In the genomic region with DNA sequence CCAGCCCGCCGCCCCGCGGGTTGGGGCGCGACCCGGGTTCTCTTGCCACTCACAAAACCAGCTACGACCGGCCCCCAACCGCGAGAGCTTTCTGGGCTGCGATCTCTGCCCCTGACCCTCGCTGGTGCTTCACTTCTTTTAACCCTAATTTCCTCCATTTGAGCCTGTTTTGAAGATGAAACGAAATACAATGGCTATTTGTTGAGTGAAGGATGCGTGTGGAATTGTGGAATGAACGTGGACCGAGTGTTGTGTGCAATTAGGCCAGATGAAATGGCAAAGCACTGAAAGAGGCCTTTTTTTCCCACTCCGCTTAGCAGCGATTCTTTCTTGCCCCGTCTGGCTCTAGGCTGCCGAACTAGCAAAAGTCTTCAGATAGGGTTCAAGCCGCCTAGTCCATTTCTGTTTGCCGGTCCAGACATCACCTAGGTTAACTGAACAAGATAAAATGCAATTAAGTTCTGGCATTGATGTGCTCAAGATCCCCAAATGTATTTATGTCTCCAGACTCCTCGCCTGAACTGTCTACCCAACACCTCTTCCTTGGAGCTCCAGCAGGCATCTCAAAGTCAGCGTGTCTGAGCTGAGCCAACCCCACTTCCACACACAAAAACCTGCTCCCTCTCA, we compare ENCODE assay signal across 8 cellular contexts. TPM values are rescaled to one million over a fixed set of nuclear protein-coding genes. Genes with fewer than 3 reads are reported as not detected.
DNase-seq lines count a peak whose midpoint lies in the region; FAIRE-seq and TF ChIP-seq lines count a peak whose summit lies in the region.

No MANE protein-coding gene starts in this region.

- H3K4me2 ChIP-seq in KMS-11: peak overlapping the region; percentile 87

- H3K9me3 ChIP-seq in tibial artery: no peaks in the 10 kb centered on the region

- intact Hi-C loops in tibial artery (cut with DNase I; ENCODE audit: low total_unique reads): loop anchor here (5.0 kb wide), 1 partner anchor 34 kb away; no protein-coding TSS in a partner anchor

- H3K4me3 ChIP-seq in BJ (ENCODE audit: low read depth, low read length) (peak overlapping the region; percentile 97), KMS-11 (IDR thresholded peaks at IDR 0.05; ENCODE audit: insufficient read depth, low read depth, low read length) (no peak overlapping the region), bronchial epithelial cell (ENCODE audit: low read depth, low read length) (peak overlapping the region; percentile 93), tibial artery (peak overlapping the region; percentile 97 to 99)

- no peaks in the 10 kb centered on the region for H4K20me1 ChIP-seq in KMS-11 (ENCODE audit: insufficient read depth)

- H3K9ac ChIP-seq in KMS-11: peak overlapping the region; percentile 68; the same call in 1 of the 2 replicates

- CTCF ChIA-PET in BJ (lab: Yijun Ruan, JAX): no interaction called here

- H3K79me2 ChIP-seq in KMS-11 (ENCODE audit: insufficient read depth, low read depth): 0 out of 2 replicates have a peak, but pooled peaks cover 5% of the 10 kb centered on the region

- H3K4me1 ChIP-seq in KMS-11 (ENCODE audit: low read depth, poor library complexity, severe bottlenecking): peaks cover 21% of the 10 kb centered on the region
- H3K4me1 ChIP-seq in tibial artery: peaks cover 6 to 47% (median 37%) of the 10 kb centered on the region in 4 donors

- no peaks in the 10 kb centered on the region for H3K27me3 ChIP-seq in BJ (ENCODE audit: control insufficient read depth, insufficient read depth, low read length)
- H3K27me3 ChIP-seq in KMS-11 (ENCODE audit: insufficient read depth, low read depth): no peaks in the 10 kb centered on the region
- no peaks in the 10 kb centered on the region for H3K27me3 ChIP-seq in bronchial epithelial cell (ENCODE audit: control insufficient read depth, insufficient read depth, low read length)
- H3K27me3 ChIP-seq in tibial artery: no peaks in the 10 kb centered on the region

- H2AFZ ChIP-seq in KMS-11 (ENCODE audit: low read depth): peak overlapping the region; percentile 98

- DNase-seq in BJ (ENCODE audit: low read depth): no peak
- DNase-seq in bronchial epithelial cell (ENCODE audit: low read depth): no peak
- peak; percentile 81 for DNase-seq in medulla oblongata (ENCODE audit: extremely low spot score)
- no peak for DNase-seq in tibial artery
- DNase-seq in AG08395 (ENCODE audit: low spot score): no peak
- DNase-seq in GM19238 (ENCODE audit: insufficient read length, low spot score): no peak
- DNase-seq in D721Med (ENCODE audit: insufficient read length, low spot score): no peak

- H3K27ac ChIP-seq in KMS-11 (no peak overlapping the region), tibial artery (peak overlapping the region; percentile 95 to 96)

- FAIRE-seq in bronchial epithelial cell (lab: Jason Lieb, UNC) (peak; percentile 88), D721Med (lab: Jason Lieb, UNC) (no peak)

- H3K36me3 ChIP-seq in BJ (ENCODE audit: control insufficient read depth, insufficient read depth, low read length): peaks cover 2% of the 10 kb centered on the region; the same call in 1 of the 2 replicates
- no peaks in the 10 kb centered on the region for H3K36me3 ChIP-seq in KMS-11 (ENCODE audit: insufficient read depth)
- peaks cover 3% of the 10 kb centered on the region for H3K36me3 ChIP-seq in bronchial epithelial cell (ENCODE audit: control insufficient read depth, insufficient read depth, low read length)
- H3K36me3 ChIP-seq in tibial artery: no peaks in the 10 kb centered on the region

- POLR2A ChIA-PET in BJ (lab: Charles Lee): no interaction called here

- TF ChIP-seq CTCF in BJ (IDR thresholded peaks at IDR 0.05; ENCODE audit: insufficient read depth, low read depth, low read length): no peak
- TF ChIP-seq CTCF in KMS-11 (conservative IDR thresholded peaks at IDR 0.05; ENCODE audit: low read depth, low read length): no peak
- TF ChIP-seq CTCF in bronchial epithelial cell (IDR thresholded peaks at IDR 0.05; ENCODE audit: insufficient read depth, low read length, severe bottlenecking): no peak
- no peak for TF ChIP-seq CTCF in tibial artery (IDR thresholded peaks at IDR 0.05)
- TF ChIP-seq CTCF in D721Med (IDR thresholded peaks at IDR 0.05; ENCODE audit: insufficient read depth, missing control alignments): no peak

RNA-seq across cellular contexts. Expression of a gene that starts 0.4 kb away (rescaled TPM):
- 26.5 and 75.5 TPM in 2 replicates for polyA plus RNA-seq in BJ (2011; rRNA removed)
- 35.2 and 48.1 TPM in 2 replicates for polyA minus RNA-seq in BJ (2011; rRNA and poly(A)+ RNA removed)
- total RNA-seq in bronchial epithelial cell: 7.1 and 13.3 TPM in 2 replicates

RNA-seq across cellular contexts. Expression of a gene that starts 44.0 kb away (rescaled TPM):
- 120 and 183 TPM in 2 replicates for polyA plus RNA-seq in BJ (2011; rRNA removed)
- 114 and 161 TPM in 2 replicates for polyA minus RNA-seq in BJ (2011; rRNA and poly(A)+ RNA removed)
- 146 and 181 TPM in 2 replicates for total RNA-seq in bronchial epithelial cell
